23 cellular contexts compared by ENCODE assay signal in genomic region chr12:112528521-112528920, GRCh38.
"Had no signal": no experiment of that assay in that cellular context is flagged by ENCODE, and none has a peak within 500 bp of the region (broad histone marks: within the 10 kb centered on the region; RNA-seq: fewer than 3 reads in every experiment).

No MANE protein-coding gene starts in this region.

- H3K9me3 ChIP-seq: colonic mucosa, esophagus muscularis mucosa, esophagus squamous epithelium, gastrocnemius medialis, gastroesophageal sphincter had no signal

- H3K27ac ChIP-seq: colonic mucosa, coronary artery, dorsolateral prefrontal cortex, epithelial cell of prostate, esophagus muscularis mucosa, esophagus squamous epithelium, foreskin keratinocyte, gastrocnemius medialis, gastroesophageal sphincter, heart left ventricle, heart right ventricle had no signal

- H3K4me3 ChIP-seq: colonic mucosa, coronary artery, dorsolateral prefrontal cortex, esophagus muscularis mucosa, esophagus squamous epithelium, gastrocnemius medialis, gastroesophageal sphincter, heart left ventricle, heart right ventricle had no signal

- DNase-seq: colonic mucosa; cortex of kidney; dermis blood vessel endothelial cell; dorsolateral prefrontal cortex; effector CD4-positive, alpha-beta T cell; effector CD8-positive, alpha-beta T cell; effector memory CD4-positive, alpha-beta T cell; effector memory CD8-positive, alpha-beta T cell; endodermal cell; erythroblast; esophagus squamous epithelium; foreskin fibroblast; foreskin keratinocyte; foreskin melanocyte; gastrocnemius medialis; glutamatergic neuron; head of caudate nucleus; heart left ventricle; heart right ventricle had no signal

- H3K4me1 ChIP-seq: colonic mucosa, esophagus muscularis mucosa, esophagus squamous epithelium, foreskin keratinocyte, gastrocnemius medialis, gastroesophageal sphincter, heart left ventricle, heart right ventricle had no signal

- H3K27me3 ChIP-seq: colonic mucosa, dorsolateral prefrontal cortex, esophagus muscularis mucosa, esophagus squamous epithelium, foreskin keratinocyte, gastrocnemius medialis, gastroesophageal sphincter, heart left ventricle, heart right ventricle had no signal

- H3K36me3 ChIP-seq: colonic mucosa, esophagus muscularis mucosa, esophagus squamous epithelium, gastrocnemius medialis, gastroesophageal sphincter, heart left ventricle, heart right ventricle had no signal
